ENCODE assay signal across 17 cellular contexts in the genomic region with DNA sequence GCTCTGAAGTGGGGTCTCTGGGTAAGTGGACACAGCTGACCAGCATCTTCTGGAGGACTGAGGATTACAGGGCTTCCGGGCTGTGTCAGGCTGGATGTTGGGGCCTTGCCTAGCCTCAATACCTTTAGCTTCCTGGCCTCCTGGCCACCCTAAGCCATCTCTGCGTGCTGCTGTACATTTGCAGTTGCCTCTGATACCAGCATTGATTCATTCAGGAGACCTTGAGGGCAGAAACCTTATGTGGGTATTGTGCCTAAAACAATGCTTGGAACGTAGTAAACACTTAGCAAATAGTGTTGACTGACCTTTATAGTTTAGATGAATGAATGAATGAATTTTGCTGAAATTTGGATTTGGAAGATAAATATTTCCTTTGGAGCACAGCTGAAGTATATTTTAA.
A peak's percentile ranks its signal among the peaks of the same experiment; 100 is the strongest.
DNase-seq lines count a peak whose midpoint lies in the region; ATAC-seq and TF ChIP-seq lines count a peak whose summit lies in the region.
"Had no signal": no experiment of that assay in that cellular context is flagged by ENCODE, and none has a peak within 500 bp of the region (broad histone marks: within the 10 kb centered on the region; RNA-seq: fewer than 3 reads in every experiment).

No MANE protein-coding gene starts in this region.

- H3K4me3 ChIP-seq in breast epithelium (no peak overlapping the region), mammary epithelial cell (replicated peaks in 1 of 3; ENCODE audit: insufficient read depth in 1 of 3, low read depth in 2 of 3, low read length in 3 of 3) (no peak overlapping the region), muscle layer of colon (ENCODE audit: low read depth in 1 of 2, low read length in 2 of 2) (no peak overlapping the region), suprapubic skin (no peak overlapping the region)
- H3K4me3 ChIP-seq: A549, GM23338 had no signal

- TF ChIP-seq EP300 in suprapubic skin (IDR thresholded peaks at IDR 0.05): no peak

- no peak overlapping the region for H3K4me2 ChIP-seq in mammary epithelial cell (ENCODE audit: insufficient read depth, low read depth, low read length)
- H3K4me2 ChIP-seq: A549, GM23338 had no signal

- no peaks in the 10 kb centered on the region for H3K9me3 Mint-ChIP-seq in chondrocyte (ENCODE audit: low read depth)
- H3K9me3 Mint-ChIP-seq: CD14-positive monocyte; CD4-positive, alpha-beta memory T cell; GM23338 had no signal

- intact Hi-C loops in breast epithelium (cut with DNase I; ENCODE audit: low total_unique reads): no loop called here
- intact Hi-C loops in mammary epithelial cell (cut with micrococcal nuclease): no loop called here

- peaks cover 81% of the 10 kb centered on the region for H3K79me2 ChIP-seq in mammary epithelial cell (ENCODE audit: insufficient read depth, low read length)

- H2AFZ ChIP-seq in mammary epithelial cell (ENCODE audit: low read depth, low read length): no peak overlapping the region
- H2AFZ ChIP-seq: GM23338 had no signal

- H3K36me3 ChIP-seq in breast epithelium (no peaks in the 10 kb centered on the region), mammary epithelial cell (ENCODE audit: insufficient read depth, low read length) (peaks cover 68% of the 10 kb centered on the region), muscle layer of colon (ENCODE audit: insufficient read depth, low read length) (peaks cover 79% of the 10 kb centered on the region), suprapubic skin (peaks cover 64% of the 10 kb centered on the region)

- dilution Hi-C loops in mammary epithelial cell (cut with HindIII; ENCODE audit: low sequenced_read_pairs): no loop called here

- WGBS in mammary epithelial cell (ENCODE audit: low coverage, missing lambda C conversion rate): 100% methylated on average over 3 of the region's 3 CpGs
- 98% methylated on average over 3 of the region's 3 CpGs for WGBS in suprapubic skin

- H3K27ac ChIP-seq in breast epithelium (peak overlapping the region; percentile 85 to 87), mammary epithelial cell (ENCODE audit: insufficient read depth, low read depth, low read length) (no peak overlapping the region), muscle layer of colon (ENCODE audit: low read depth, low read length) (no peak overlapping the region), suprapubic skin (peak overlapping the region; percentile 87)
- H3K27ac ChIP-seq: 22Rv1, A549 had no signal

- in situ Hi-C loops in mammary epithelial cell (cut with MboI; ENCODE audit: low sequenced_read_pairs in 2 of 2): no loop called here

- no peaks in the 10 kb centered on the region for H3K27me3 Mint-ChIP-seq in chondrocyte (ENCODE audit: low read depth)
- H3K27me3 Mint-ChIP-seq: CD4-positive, alpha-beta memory T cell had no signal

- H3K36me3 Mint-ChIP-seq in chondrocyte (ENCODE audit: low read depth): peaks cover 29% of the 10 kb centered on the region

- no peaks in the 10 kb centered on the region for H3K27me3 ChIP-seq in breast epithelium
- H3K27me3 ChIP-seq in mammary epithelial cell (ENCODE audit: insufficient read depth, low read length): no peaks in the 10 kb centered on the region
- H3K27me3 ChIP-seq in muscle layer of colon (ENCODE audit: control insufficient read depth in 1 of 2, insufficient read depth in 2 of 2, low read length in 2 of 2): no peaks in the 10 kb centered on the region
- no peaks in the 10 kb centered on the region for H3K27me3 ChIP-seq in suprapubic skin

- BruUV-seq in mammary epithelial cell (replicated peaks; lab: Mats Ljungman, UMichigan): no TSS peak

- peaks cover 0 to 24% of the 10 kb centered on the region in 2 donors for H3K4me1 ChIP-seq in breast epithelium
- peaks cover 34% of the 10 kb centered on the region for H3K4me1 ChIP-seq in mammary epithelial cell (ENCODE audit: insufficient read depth, low read length)
- H3K4me1 ChIP-seq in muscle layer of colon (ENCODE audit: insufficient read depth, low read length): peaks cover 45% of the 10 kb centered on the region
- H3K4me1 ChIP-seq in suprapubic skin: peaks cover 45% of the 10 kb centered on the region

- DNase-seq in breast epithelium (ENCODE audit: low spot score in 2 of 2) (no peak), mammary epithelial cell (no peak), suprapubic skin (ENCODE audit: low spot score in 2 of 2) (no peak), chondrocyte (ENCODE audit: low spot score) (no peak), mesenteric fat pad (ENCODE audit: low spot score) (no peak)
- no peak for DNase-seq in activated naive CD4-positive, alpha-beta T cell treated with Interleukin-2 at 50 U/mL for 16 hours
- DNase-seq: AML-193; CD4-positive, alpha-beta memory T cell; DMS79 treated with DMSO at 0.1 percent for 48 hours; GF-D8; HCEC 1CT had no signal

- H3K4me3 Mint-ChIP-seq in chondrocyte (ENCODE audit: unreplicated experiment): no peak overlapping the region
- H3K4me3 Mint-ChIP-seq: CD14-positive monocyte; CD4-positive, alpha-beta memory T cell; GM23338 had no signal

- TF ChIP-seq POLR2A in breast epithelium (IDR thresholded peaks at IDR 0.05) (no peak), suprapubic skin (IDR thresholded peaks at IDR 0.05) (no peak)

- H3K9me3 ChIP-seq in breast epithelium: no peaks in the 10 kb centered on the region
- no peaks in the 10 kb centered on the region for H3K9me3 ChIP-seq in mammary epithelial cell (replicated peaks; ENCODE audit: insufficient read depth, low read length)
- no peaks in the 10 kb centered on the region for H3K9me3 ChIP-seq in muscle layer of colon (ENCODE audit: low read length)
- H3K9me3 ChIP-seq in suprapubic skin: no peaks in the 10 kb centered on the region
- H3K9me3 ChIP-seq: A549 had no signal

- CTCF ChIA-PET in mammary epithelial cell (lab: Charles Lee; ENCODE audit: low non-redundant PET): no interaction called here

- H3K9ac ChIP-seq in mammary epithelial cell (ENCODE audit: insufficient read depth, low read length) (no peak overlapping the region), muscle layer of colon (ENCODE audit: low read length) (peak overlapping the region; percentile 40)

- H3K4me1 Mint-ChIP-seq in chondrocyte (ENCODE audit: low read depth): peaks cover 14% of the 10 kb centered on the region
- H3K4me1 Mint-ChIP-seq: CD14-positive monocyte; CD4-positive, alpha-beta memory T cell; GM23338 had no signal

- H4K20me1 ChIP-seq in mammary epithelial cell (ENCODE audit: insufficient read depth, low read length): no peaks in the 10 kb centered on the region

- H3K27ac Mint-ChIP-seq in chondrocyte (ENCODE audit: unreplicated experiment): no peak overlapping the region
- H3K27ac Mint-ChIP-seq: GM23338 had no signal

- no peak for ATAC-seq in HG02852 (IDR thresholded peaks at IDR 0.05; ENCODE audit: unreplicated experiment)
- ATAC-seq: A549, GM23338 had no signal

- TF ChIP-seq CTCF in breast epithelium (IDR thresholded peaks at IDR 0.05): no peak
- TF ChIP-seq CTCF in mammary epithelial cell (conservative IDR thresholded peaks at IDR 0.05 in 1 of 2, IDR thresholded peaks at IDR 0.05 in 1 of 2; ENCODE audit: extremely low read depth in 1 of 2, insufficient read depth in 1 of 2, low read depth in 1 of 2, low read length in 2 of 2): no peak
- TF ChIP-seq CTCF in suprapubic skin (IDR thresholded peaks at IDR 0.05): no peak
- TF ChIP-seq CTCF in chondrocyte (IDR thresholded peaks at IDR 0.05): no peak

Comparison
In these comparisons a context has a peak if more than half of its experiments do, and no peak if none do; other contexts are left out.
1. H3K27ac ChIP-seq: peak in breast epithelium (2 of 2) and suprapubic skin (single experiment); none in mammary epithelial cell (single experiment) and muscle layer of colon (single experiment).